ENCODE assay signal across 8 cellular contexts in the genomic region with DNA sequence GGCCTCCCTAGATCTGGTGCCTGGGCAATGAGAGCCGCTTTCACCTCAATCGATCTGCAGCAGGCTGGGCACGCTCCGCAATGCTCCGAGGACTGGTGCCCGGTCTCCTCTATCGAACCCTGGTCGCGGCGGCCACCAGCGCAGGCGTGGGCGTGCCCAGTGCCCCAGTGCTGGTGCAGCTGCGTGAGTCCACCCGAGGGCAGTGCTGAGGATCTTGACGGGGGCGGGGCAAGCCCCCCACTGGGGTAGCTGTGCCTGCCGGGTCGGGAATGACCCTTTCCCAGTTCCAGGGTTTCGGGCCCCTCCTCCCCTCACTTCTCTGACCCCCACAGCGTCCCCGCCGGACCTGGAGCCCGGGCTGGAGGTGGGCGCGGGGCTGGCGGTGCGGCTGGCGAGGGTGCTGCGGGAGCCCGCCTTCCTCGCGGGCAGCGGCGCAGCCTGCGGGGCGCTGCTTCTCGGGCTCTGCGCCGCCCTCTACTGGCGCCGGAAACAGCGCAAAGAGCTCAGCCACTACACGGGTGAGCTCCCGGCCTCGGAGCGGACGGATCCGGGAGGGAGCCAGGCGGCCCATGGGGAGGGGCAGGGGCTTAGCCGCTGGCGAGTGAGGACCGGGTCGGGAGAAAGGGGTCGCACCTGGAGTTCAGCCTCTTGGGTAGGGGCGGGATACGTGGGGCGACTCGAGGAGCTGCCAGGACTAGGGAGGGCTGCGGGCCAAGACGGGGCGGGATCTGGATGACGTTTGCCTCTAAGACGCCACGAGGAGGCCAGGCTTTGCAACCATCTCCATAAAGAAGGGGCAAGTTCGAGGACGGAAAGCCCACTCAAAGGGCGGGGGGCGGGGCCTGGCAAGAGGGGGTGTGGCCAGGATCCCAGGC. TPM values are rescaled to one million over a fixed set of nuclear protein-coding genes. Genes with fewer than 3 reads are reported as not detected.
DNase-seq lines count a peak whose midpoint lies in the region; ATAC-seq lines count a peak whose summit lies in the region.

No MANE protein-coding gene starts in this region.

- ATAC-seq in GM21717 (IDR thresholded peaks at IDR 0.05; ENCODE audit: unreplicated experiment), result peak; percentile 89

- peak overlapping the region; percentile 67 for H3K4me3 ChIP-seq in Jurkat, Clone E6-1 (ENCODE audit: low read length)
- peak overlapping the region; percentile 47 for H3K4me3 ChIP-seq in SJSA1

- H3K9me3 ChIP-seq in SJSA1 (replicated peaks), result no peaks in the 10 kb centered on the region

- peaks cover 11% of the 10 kb centered on the region; the same call in 1 of the 2 replicates for H3K4me1 ChIP-seq in SJSA1 (replicated peaks)

- no peaks in the 10 kb centered on the region for H3K27me3 ChIP-seq in SJSA1 (replicated peaks)

- no peaks in the 10 kb centered on the region for H3K36me3 ChIP-seq in SJSA1

- peak overlapping the region; percentile 91 for H3K27ac ChIP-seq in SJSA1

- DNase-seq in DMS79 (lab: John Stamatoyannopoulos, UW) (peak; percentile 91), SJSA1 (ENCODE audit: low read depth in 1 of 2, low spot score in 2 of 2) (peak; percentile 79 to 91), globus pallidus (ENCODE audit: low spot score) (peak; percentile 90), nucleus accumbens (lab: John Stamatoyannopoulos, UW) (peak; percentile 40 to 98 (median 86)), superior temporal gyrus (ENCODE audit: extremely low spot score) (peak; percentile 84)
- DNase-seq in Jurkat, Clone E6-1 (ENCODE audit: low read depth, low spot score), result peak; percentile 94
- peak; percentile 80 for DNase-seq in activated naive CD4-positive, alpha-beta T cell treated with Interleukin-2 at 50 U/mL for 16 hours

RNA-seq across cellular contexts. Expression of gene ROBO3, which starts 10.9 kb away (rescaled TPM):
- polyA plus RNA-seq in Jurkat, Clone E6-1 (2012; ENCODE audit: insufficient read depth, insufficient read length), result 28.9 TPM
- total RNA-seq in SJSA1 (2014; rRNA removed; shearing (Covaris generic)), result 4.1 and 8.5 TPM in 2 replicates

RNA-seq across cellular contexts. Expression of gene ROBO4, which starts 21.5 kb away (rescaled TPM):
- polyA plus RNA-seq in Jurkat, Clone E6-1 (2012; ENCODE audit: insufficient read depth, insufficient read length), result not detected
- total RNA-seq in SJSA1 (2014; rRNA removed; shearing (Covaris generic)), result 0.97 and 2.8 TPM in 2 replicates

RNA-seq across cellular contexts. Expression of gene HEPN1, which starts 42.9 kb away (rescaled TPM):
- not detected for polyA plus RNA-seq in Jurkat, Clone E6-1 (2012; ENCODE audit: insufficient read depth, insufficient read length)
- total RNA-seq in SJSA1 (2014; rRNA removed; shearing (Covaris generic)), result not detected in 2 replicates

RNA-seq across cellular contexts. Expression of gene HEPACAM, which starts 59.7 kb away (rescaled TPM):
- 0.23 TPM for polyA plus RNA-seq in Jurkat, Clone E6-1 (2012; ENCODE audit: insufficient read depth, insufficient read length)
- total RNA-seq in SJSA1 (2014; rRNA removed; shearing (Covaris generic)), result not detected in 2 replicates

Comparison
In these comparisons a context has a peak if more than half of its experiments do, and no peak if none do; other contexts are left out.
1. Peak in every context shown above with its lines: DNase-seq, ATAC-seq, H3K4me3 ChIP-seq and H3K27ac ChIP-seq.